1 cellular context compared by ENCODE assay signal in genomic region chr7:74499835-74500388, GRCh38.
TF ChIP-seq lines count a peak whose summit lies in the region.

No MANE protein-coding gene starts in this region.

TF ChIP-seq in GM23338, 12 proteins besides CTCF, POLR2A, EP300 and RAD21 (continued from another document):
- TF ChIP-seq ZNF462 (CRISPR knock-in tag; IDR thresholded peaks at IDR 0.05) = no peak
- no peak for TF ChIP-seq EZH2phosphoT487 (IDR thresholded peaks at IDR 0.05; ENCODE audit: unreplicated experiment)
- no peak for TF ChIP-seq STAT1 (IDR thresholded peaks at IDR 0.05; ENCODE audit: unreplicated experiment)
- TF ChIP-seq ZNF331 (CRISPR knock-in tag; IDR thresholded peaks at IDR 0.05; ENCODE audit: low read depth) = no peak
- TF ChIP-seq EZH2 (IDR thresholded peaks at IDR 0.05; ENCODE audit: low read depth, unreplicated experiment) = no peak
- TF ChIP-seq REST (IDR thresholded peaks at IDR 0.05; ENCODE audit: unreplicated experiment) = no peak
- TF ChIP-seq CREB1 (CRISPR knock-in tag; IDR thresholded peaks at IDR 0.05; ENCODE audit: low read depth) = no peak
- no peak for TF ChIP-seq POLR2AphosphoS5 (IDR thresholded peaks at IDR 0.05; ENCODE audit: low read depth)
- TF ChIP-seq NANOG (IDR thresholded peaks at IDR 0.05; ENCODE audit: borderline replicate concordance) = no peak
